Comparison of ENCODE assay signal across 27 cellular contexts in the genomic region with DNA sequence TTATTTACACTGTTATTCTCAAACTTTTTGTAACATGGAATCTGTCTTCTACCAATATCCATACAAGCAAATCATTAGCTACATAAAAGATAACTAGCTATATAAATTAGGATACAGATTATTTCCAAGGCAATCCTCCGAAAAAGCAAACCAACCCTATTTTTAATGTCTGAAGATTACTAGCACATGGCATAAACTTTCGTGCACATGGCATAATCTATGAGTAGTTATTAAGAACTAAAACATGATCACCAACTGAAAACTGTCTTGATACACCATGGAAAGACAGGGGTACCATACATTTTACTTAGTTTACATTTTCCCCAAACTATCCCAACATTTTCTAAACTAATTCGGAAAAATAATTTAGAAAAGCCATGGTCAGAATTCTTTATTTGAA.
"Had no signal": no experiment of that assay in that cellular context is flagged by ENCODE, and none has a peak within 500 bp of the region (broad histone marks: within the 10 kb centered on the region; RNA-seq: fewer than 3 reads in every experiment).

No MANE protein-coding gene starts in this region.

- H3K27ac ChIP-seq: stomach, suprapubic skin, testis, thoracic aorta, thyroid gland, tibial artery, tibial nerve, transverse colon, upper lobe of left lung, upper lobe of right lung, uterus, vagina had no signal

- DNase-seq: stimulated activated CD4-positive, alpha-beta T cell treated with anti-CD3 and anti-CD28 coated beads, Interleukin-2, amount 100 ng/mL, for 48 hours; stimulated activated CD4-positive, alpha-beta T cell treated with anti-CD3 and anti-CD28 coated beads, Interleukin-4, amount 100 ng/mL, for 1 hour; stimulated activated CD4-positive, alpha-beta T cell treated with anti-CD3 and anti-CD28 coated beads, Interleukin-4, amount 100 ng/mL, for 24 hours; stimulated activated CD4-positive, alpha-beta T cell treated with anti-CD3 and anti-CD28 coated beads, Interleukin-4, amount 100 ng/mL, for 4 hours; stimulated activated CD8-positive, alpha-beta memory T cell treated with anti-CD3 and anti-CD28 coated beads, Interleukin-4, amount 100 ng/mL, for 48 hours; stimulated activated naive B cell treated with anti-CD40 and anti-IgM and Interleukin-4, amounts not matched to agents 10 μg/mL and 1 μg/mL and 100 μg/mL, for 72 hours; stimulated activated naive CD4-positive, alpha-beta T cell; stimulated activated naive CD4-positive, alpha-beta T cell treated with Interleukin-2 at 50 U/mL for 16 hours; stimulated activated naive CD8-positive, alpha-beta T cell treated with anti-CD3 and anti-CD28 coated beads, Interleukin-15, amount 100 ng/mL, for 72 hours; stimulated activated naive CD8-positive, alpha-beta T cell treated with anti-CD3 and anti-CD28 coated beads, Interleukin-15, Interleukin-2, amounts not matched to agents 100 U/mL and 50 U/mL, for 24 hours; stomach; substantia nigra; testis; thyroid gland; tibial artery; transverse colon; trophoblast cell; upper lobe of left lung; upper lobe of right lung; uterus had no signal

- H3K9me3 ChIP-seq: suprapubic skin, testis, thoracic aorta, thyroid gland, upper lobe of right lung, uterus, vagina had no signal

- H3K27me3 ChIP-seq: stomach, suprapubic skin, testis, thyroid gland, tibial artery, tibial nerve, transverse colon, upper lobe of left lung, upper lobe of right lung, uterus, vagina had no signal

- H3K4me1 ChIP-seq: stomach, suprapubic skin, testis, thyroid gland, tibial nerve, transverse colon, upper lobe of left lung, upper lobe of right lung, uterus, vagina had no signal

- H3K4me3 ChIP-seq: stomach, suprapubic skin, testis, thoracic aorta, thyroid gland, tibial artery, tibial nerve, transverse colon, upper lobe of left lung, upper lobe of right lung, uterus, vagina had no signal

- H3K36me3 ChIP-seq: stomach, thoracic aorta, thyroid gland, tibial nerve, transverse colon, upper lobe of left lung, upper lobe of right lung, uterus, vagina had no signal

- FAIRE-seq: urothelium cell line had no signal

- ATAC-seq: stimulated activated effector memory CD8-positive, alpha-beta T cell treated with anti-CD3 and anti-CD28 coated beads, Interleukin-12 subunit alpha, Interleukin-12 subunit beta, amount 100 ng/mL, for 72 hours; stimulated activated memory B cell treated with anti-CD40 and anti-IgM and Interleukin-4, amounts not matched to agents 10 μg/mL and 1 μg/mL and 100 μg/mL, for 72 hours; stimulated activated naive B cell treated with anti-CD40 and anti-IgM and Interleukin-4, amounts not matched to agents 10 μg/mL and 1 μg/mL and 100 μg/mL, for 72 hours; stimulated activated naive CD8-positive, alpha-beta T cell treated with anti-CD3 and anti-CD28 coated beads, Interleukin-15, amount 100 ng/mL, for 72 hours; stimulated activated naive CD8-positive, alpha-beta T cell treated with anti-CD3 and anti-CD28 coated beads, Interleukin-15, Interleukin-2, amounts not matched to agents 100 U/mL and 50 U/mL, for 24 hours; upper lobe of right lung had no signal
